In the genomic region with DNA sequence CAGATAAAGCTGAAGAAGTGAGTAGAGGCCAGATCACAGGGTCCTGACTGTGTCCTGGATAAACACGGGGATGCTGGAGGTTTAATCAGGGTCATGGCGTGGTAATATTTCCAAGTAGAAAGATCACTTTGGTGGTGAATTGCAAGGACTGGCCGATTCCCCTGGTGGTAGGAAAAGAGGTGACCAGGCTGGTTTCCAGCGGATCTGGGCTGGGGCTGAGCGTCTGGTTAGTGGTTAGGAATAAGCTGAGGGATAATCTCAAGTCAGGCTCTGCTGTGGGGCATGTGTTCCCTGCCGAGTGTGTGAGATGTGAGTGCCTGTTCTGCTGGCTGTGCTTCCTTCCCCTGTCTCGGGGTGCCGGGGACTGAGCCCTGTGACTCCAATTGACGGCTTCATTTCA, we compare ENCODE assay signal across 27 cellular contexts.
"Had no signal": no experiment of that assay in that cellular context is flagged by ENCODE, and none has a peak within 500 bp of the region (broad histone marks: within the 10 kb centered on the region; RNA-seq: fewer than 3 reads in every experiment).

No MANE protein-coding gene starts in this region.

- H3K36me3 Mint-ChIP-seq: activated CD8-positive, alpha-beta memory T cell treated with anti-CD3 and anti-CD28 coated beads, Interleukin-2, amount 10 ng/mL, durations not matched to agents 7 days and 5 days; activated naive CD8-positive, alpha-beta T cell treated with anti-CD3 and anti-CD28 coated beads, Interleukin-2, amount 10 ng/mL, durations not matched to agents 7 days and 5 days; brain; natural killer cell treated with Interleukin-12 subunit alpha and Interleukin-12 subunit beta and Interleukin-15 and Interleukin-18, amount 100 ng/mL, for 72 hours; stimulated activated effector memory CD8-positive, alpha-beta T cell treated with anti-CD3 and anti-CD28 coated beads, Interleukin-12 subunit alpha, Interleukin-12 subunit beta, amount 100 ng/mL, for 72 hours had no signal

- H3K27ac Mint-ChIP-seq: activated CD4-positive, alpha-beta T cell treated with anti-CD3 and anti-CD28 coated beads for 36 hours; activated CD8-positive, alpha-beta memory T cell treated with anti-CD3 and anti-CD28 coated beads, Interleukin-2, amount 10 ng/mL, durations not matched to agents 7 days and 5 days; activated CD8-positive, alpha-beta T cell treated with anti-CD3 and anti-CD28 coated beads, Interleukin-2, amount 10 ng/mL, durations not matched to agents 7 days and 5 days; activated naive CD4-positive, alpha-beta T cell treated with anti-CD3 and anti-CD28 coated beads for 36 hours; activated naive CD8-positive, alpha-beta T cell treated with anti-CD3 and anti-CD28 coated beads, Interleukin-2, amount 10 ng/mL, durations not matched to agents 7 days and 5 days; activated T-cell treated with anti-CD3 and anti-CD28 coated beads, Interleukin-2, amount 50 U/mL, for 72 hours; brain; natural killer cell treated with Interleukin-12 subunit alpha and Interleukin-12 subunit beta and Interleukin-15 and Interleukin-18, amount 100 ng/mL, for 72 hours; stimulated activated effector memory CD8-positive, alpha-beta T cell treated with anti-CD3 and anti-CD28 coated beads, Interleukin-12 subunit alpha, Interleukin-12 subunit beta, amount 100 ng/mL, for 72 hours; stimulated activated naive CD8-positive, alpha-beta T cell treated with anti-CD3 and anti-CD28 coated beads, Interleukin-15, Interleukin-2, amounts not matched to agents 100 ng/mL and 50 ng/mL, for 24 hours had no signal

- H3K4me1 Mint-ChIP-seq: activated CD4-positive, alpha-beta T cell treated with anti-CD3 and anti-CD28 coated beads for 36 hours; activated CD8-positive, alpha-beta memory T cell treated with anti-CD3 and anti-CD28 coated beads, Interleukin-2, amount 10 ng/mL, durations not matched to agents 7 days and 5 days; activated naive CD8-positive, alpha-beta T cell treated with anti-CD3 and anti-CD28 coated beads, Interleukin-2, amount 10 ng/mL, durations not matched to agents 7 days and 5 days; stimulated activated effector memory CD8-positive, alpha-beta T cell treated with anti-CD3 and anti-CD28 coated beads, Interleukin-12 subunit alpha, Interleukin-12 subunit beta, amount 100 ng/mL, for 72 hours had no signal

- H3K27me3 Mint-ChIP-seq: activated CD4-positive, alpha-beta T cell treated with anti-CD3 and anti-CD28 coated beads for 36 hours; activated CD8-positive, alpha-beta memory T cell treated with anti-CD3 and anti-CD28 coated beads, Interleukin-2, amount 10 ng/mL, durations not matched to agents 7 days and 5 days; natural killer cell treated with Interleukin-12 subunit alpha and Interleukin-12 subunit beta and Interleukin-15 and Interleukin-18, amount 100 ng/mL, for 72 hours; stimulated activated naive CD8-positive, alpha-beta T cell treated with anti-CD3 and anti-CD28 coated beads, Interleukin-15, Interleukin-2, amounts not matched to agents 100 ng/mL and 50 ng/mL, for 24 hours had no signal

- H3K9me3 ChIP-seq: ascending aorta, left lung, lower lobe of right lung, mucosa of descending colon, upper lobe of left lung, vagina had no signal

- H3K36me3 ChIP-seq: ascending aorta, left lung, lower lobe of right lung, upper lobe of left lung, vagina had no signal

- H3K27me3 ChIP-seq: ascending aorta, upper lobe of left lung, vagina had no signal

- H3K4me3 Mint-ChIP-seq: activated CD4-positive, alpha-beta T cell treated with anti-CD3 and anti-CD28 coated beads for 36 hours; activated CD8-positive, alpha-beta memory T cell treated with anti-CD3 and anti-CD28 coated beads, Interleukin-2, amount 10 ng/mL, durations not matched to agents 7 days and 5 days; activated CD8-positive, alpha-beta T cell treated with anti-CD3 and anti-CD28 coated beads, Interleukin-2, amount 10 ng/mL, durations not matched to agents 7 days and 5 days; activated naive CD4-positive, alpha-beta T cell treated with anti-CD3 and anti-CD28 coated beads for 36 hours; activated naive CD8-positive, alpha-beta T cell treated with anti-CD3 and anti-CD28 coated beads, Interleukin-2, amount 10 ng/mL, durations not matched to agents 7 days and 5 days; activated T-cell treated with anti-CD3 and anti-CD28 coated beads, Interleukin-2, amount 50 U/mL, for 72 hours; brain; natural killer cell treated with Interleukin-12 subunit alpha and Interleukin-12 subunit beta and Interleukin-15 and Interleukin-18, amount 100 ng/mL, for 72 hours; stimulated activated effector memory CD8-positive, alpha-beta T cell treated with anti-CD3 and anti-CD28 coated beads, Interleukin-12 subunit alpha, Interleukin-12 subunit beta, amount 100 ng/mL, for 72 hours; stimulated activated naive CD8-positive, alpha-beta T cell treated with anti-CD3 and anti-CD28 coated beads, Interleukin-15, Interleukin-2, amounts not matched to agents 100 ng/mL and 50 ng/mL, for 24 hours had no signal

- H3K27ac ChIP-seq: ascending aorta, coronary artery, dorsolateral prefrontal cortex, left lung, lower lobe of right lung, skin epidermis, upper lobe of left lung, vagina had no signal

- ATAC-seq: activated CD4-positive, alpha-beta T cell treated with anti-CD3 and anti-CD28 coated beads for 36 hours; activated CD8-positive, alpha-beta memory T cell treated with anti-CD3 and anti-CD28 coated beads, Interleukin-2, amount 10 ng/mL, durations not matched to agents 7 days and 5 days; activated CD8-positive, alpha-beta T cell treated with anti-CD3 and anti-CD28 coated beads, Interleukin-2, amount 10 ng/mL, durations not matched to agents 7 days and 5 days; activated T-cell treated with anti-CD3 and anti-CD28 coated beads, Interleukin-2, amount 50 U/mL, for 72 hours; left lung; lower lobe of right lung; mucosa of descending colon; natural killer cell treated with Interleukin-12 subunit alpha and Interleukin-12 subunit beta and Interleukin-15 and Interleukin-18, amount 100 ng/mL, for 72 hours; sciatic nerve; stimulated activated effector memory CD8-positive, alpha-beta T cell treated with anti-CD3 and anti-CD28 coated beads, Interleukin-12 subunit alpha, Interleukin-12 subunit beta, amount 100 ng/mL, for 72 hours had no signal

- DNase-seq: activated CD4-positive, alpha-beta T cell treated with anti-CD3 and anti-CD28 coated beads for 36 hours; activated CD8-positive, alpha-beta memory T cell treated with anti-CD3 and anti-CD28 coated beads, Interleukin-2, amount 10 ng/mL, durations not matched to agents 7 days and 5 days; activated CD8-positive, alpha-beta T cell treated with anti-CD3 and anti-CD28 coated beads, Interleukin-2, amount 10 ng/mL, durations not matched to agents 7 days and 5 days; activated naive CD4-positive, alpha-beta T cell treated with anti-CD3 and anti-CD28 coated beads for 36 hours; activated naive CD8-positive, alpha-beta T cell treated with anti-CD3 and anti-CD28 coated beads, Interleukin-2, amount 10 ng/mL, durations not matched to agents 7 days and 5 days; activated T-cell treated with anti-CD3 and anti-CD28 coated beads, Interleukin-2, amount 50 U/mL, for 72 hours; dorsolateral prefrontal cortex; effector memory CD4-positive, alpha-beta T cell; foreskin fibroblast; head of caudate nucleus; hippocampal formation; lower lobe of right lung; mesenchymal stem cell; mucosa of descending colon; stimulated activated CD4-positive, alpha-beta T cell treated with anti-CD3 and anti-CD28 coated beads, Interleukin-4, amount 100 ng/mL, for 24 hours; T-helper 9 cell; upper lobe of left lung had no signal

- H3K4me3 ChIP-seq: ascending aorta, coronary artery, dorsolateral prefrontal cortex, left lung, lower lobe of right lung, mucosa of descending colon, skin epidermis, upper lobe of left lung, vagina had no signal
